Comparison of ENCODE assay signal across 1 cellular context in genomic region chr7:28956608-28957063, GRCh38.
A peak's percentile ranks its signal among the peaks of the same experiment; 100 is the strongest.
TF ChIP-seq lines count a peak whose summit lies in the region.

No MANE protein-coding gene starts in this region.

TF ChIP-seq in HepG2, 621 proteins besides CTCF, POLR2A, EP300 and RAD21 (continued from another document and continues in another):
- TF ChIP-seq ZHX1 (CRISPR knock-in tag; IDR thresholded peaks at IDR 0.05; ENCODE audit: low read depth) (peak; percentile 71; the same call in 1 of the 2 replicates), PHB2 (IDR thresholded peaks at IDR 0.05; ENCODE audit: partially characterized antibody) (no peak), SAFB2 (CRISPR knock-in tag; IDR thresholded peaks at IDR 0.05; ENCODE audit: borderline replicate concordance, low read depth) (no peak; the same call in 1 of the 2 replicates), ZNF446 (CRISPR knock-in tag; IDR thresholded peaks at IDR 0.05) (0 out of 2 replicates have a peak, but pooled peaks have one; percentile 8), JUNB (CRISPR knock-in tag; IDR thresholded peaks at IDR 0.05; ENCODE audit: borderline replicate concordance) (no peak), ZBTB33 (CRISPR knock-in tag; IDR thresholded peaks at IDR 0.05) (peak; percentile 92), HOXD1 (CRISPR knock-in tag; IDR thresholded peaks at IDR 0.05) (no peak), ZBTB38 (CRISPR knock-in tag; IDR thresholded peaks at IDR 0.05) (peak; percentile 84), MIXL1 (CRISPR knock-in tag; IDR thresholded peaks at IDR 0.05) (no peak), PTBP1 (IDR thresholded peaks at IDR 0.05; ENCODE audit: low read depth, low read length, poor library complexity, severe bottlenecking) (peak; percentile 66), KMT2A (CRISPR knock-in tag; IDR thresholded peaks at IDR 0.05) (no peak), NR2C2 (CRISPR knock-in tag; IDR thresholded peaks at IDR 0.05; ENCODE audit: borderline replicate concordance) (no peak), ZNF772 (CRISPR knock-in tag; IDR thresholded peaks at IDR 0.05) (no peak), ZNF724P (CRISPR knock-in tag; IDR thresholded peaks at IDR 0.05; ENCODE audit: borderline replicate concordance) (0 out of 2 replicates have a peak, but pooled peaks have one; percentile 30), MAFK (conservative IDR thresholded peaks at IDR 0.05 in 1 of 2, IDR thresholded peaks at IDR 0.05 in 1 of 2; ENCODE audit: low read length in 2 of 2) (no peak), ZFP36L1 (CRISPR knock-in tag; IDR thresholded peaks at IDR 0.05) (no peak), PATZ1 (CRISPR knock-in tag; IDR thresholded peaks at IDR 0.05) (peak; percentile 61; the same call in 1 of the 2 replicates), SP4 (CRISPR knock-in tag; IDR thresholded peaks at IDR 0.05) (no peak), ZNF383 (CRISPR knock-in tag; IDR thresholded peaks at IDR 0.05; ENCODE audit: borderline replicate concordance) (no peak), ATRX (CRISPR knock-in tag; IDR thresholded peaks at IDR 0.05; ENCODE audit: borderline replicate concordance) (no peak), ZNF326 (CRISPR knock-in tag; IDR thresholded peaks at IDR 0.05; ENCODE audit: borderline replicate concordance) (no peak), ZMAT3 (CRISPR knock-in tag; conservative IDR thresholded peaks at IDR 0.05) (no peak), ZNF331 (CRISPR knock-in tag; IDR thresholded peaks at IDR 0.05) (peak; percentile 47; the same call in 1 of the 2 replicates), TCF12 (IDR thresholded peaks at IDR 0.05) (no peak), TCF12 (CRISPR knock-in tag; IDR thresholded peaks at IDR 0.05) (no peak), ZNF646 (CRISPR knock-in tag; IDR thresholded peaks at IDR 0.05) (no peak), ZNF513 (CRISPR knock-in tag; conservative IDR thresholded peaks at IDR 0.05) (no peak), ZBTB40 (IDR thresholded peaks at IDR 0.05) (no peak), ZBTB40 (CRISPR knock-in tag; IDR thresholded peaks at IDR 0.05) (no peak), SIN3A (IDR thresholded peaks at IDR 0.05; ENCODE audit: borderline replicate concordance, low read depth, low read length) (no peak), MED8 (CRISPR knock-in tag; IDR thresholded peaks at IDR 0.05; ENCODE audit: insufficient replicate concordance) (no peak), FOSL2 (CRISPR knock-in tag; IDR thresholded peaks at IDR 0.05) (peak; percentile 10; the same call in 1 of the 2 replicates), ZBTB21 (CRISPR knock-in tag; IDR thresholded peaks at IDR 0.05) (no peak)
